12 cellular contexts compared by ENCODE assay signal in the genomic region with DNA sequence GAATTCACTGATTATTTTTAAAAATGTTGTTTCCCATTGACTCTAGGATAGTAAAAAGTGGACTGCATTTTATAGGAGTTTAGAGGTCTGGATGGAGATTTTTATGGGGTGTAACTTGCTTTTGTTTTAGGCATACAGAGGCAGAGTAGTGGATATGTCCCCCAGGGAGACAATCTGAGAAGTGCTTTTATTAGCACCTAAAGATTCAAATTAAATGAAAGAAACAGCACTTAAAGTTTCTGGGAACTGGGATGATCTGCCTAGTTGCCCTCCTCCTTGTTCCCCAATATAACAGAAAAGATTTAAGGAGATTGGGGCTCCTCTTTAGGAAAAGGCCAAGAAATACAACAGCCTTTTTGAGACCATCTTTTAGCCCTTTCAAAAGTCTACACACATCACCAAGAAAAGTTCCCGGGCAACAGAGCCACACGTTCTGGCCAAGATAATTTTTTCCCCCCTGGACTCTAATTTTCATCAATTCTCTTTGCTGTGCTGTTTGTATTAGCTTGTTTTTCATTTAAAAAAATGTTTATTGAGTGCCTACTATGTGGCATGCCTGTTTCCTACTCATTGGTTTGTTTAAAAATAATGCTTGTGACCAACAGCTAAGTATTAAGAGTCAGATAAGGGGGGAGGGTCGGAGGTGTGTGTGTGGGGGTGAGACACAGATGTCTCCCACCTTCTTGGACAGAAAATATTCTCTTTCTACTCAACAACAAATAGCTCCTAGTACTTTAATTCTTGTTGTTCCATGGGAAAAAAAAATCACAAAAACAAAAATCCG. TPM values are rescaled to one million over a fixed set of nuclear protein-coding genes. Genes with fewer than 3 reads are reported as not detected.
DNase-seq lines count a peak whose midpoint lies in the region; ATAC-seq, FAIRE-seq and TF ChIP-seq lines count a peak whose summit lies in the region.
"Had no signal": no experiment of that assay in that cellular context is flagged by ENCODE, and none has a peak within 500 bp of the region (broad histone marks: within the 10 kb centered on the region; RNA-seq: fewer than 3 reads in every experiment).

No MANE protein-coding gene starts in this region.

- intact Hi-C loops in CD4-positive, alpha-beta memory T cell (cut with micrococcal nuclease), result no loop called here
- intact Hi-C loops in natural killer cell (cut with micrococcal nuclease), result no loop called here

- TF ChIP-seq CTCF in astrocyte (IDR thresholded peaks at IDR 0.05; ENCODE audit: insufficient read depth, low read depth, low read length), result no peak
- no peak for TF ChIP-seq CTCF in natural killer cell (IDR thresholded peaks at IDR 0.05)

- H3K9me3 Mint-ChIP-seq in CD4-positive, alpha-beta memory T cell, result peaks cover 0 to 18% (median 4%) of the 10 kb centered on the region in 8 donors
- peaks cover 1% of the 10 kb centered on the region for H3K9me3 Mint-ChIP-seq in astrocyte (ENCODE audit: unreplicated experiment)
- no peaks in the 10 kb centered on the region for H3K9me3 Mint-ChIP-seq in natural killer cell

- POLR2A ChIA-PET in CD4-positive, alpha-beta memory T cell (lab: Charles Lee; ENCODE audit: partially characterized antibody), result no interaction called here

- CTCF ChIA-PET in CD4-positive, alpha-beta memory T cell (lab: Charles Lee; ENCODE audit: partially characterized antibody), result no interaction called here

- H4K20me1 ChIP-seq in astrocyte (ENCODE audit: insufficient read depth, low read length), result no peaks in the 10 kb centered on the region

- H3K4me3 Mint-ChIP-seq in CD4-positive, alpha-beta memory T cell, result peak overlapping the region in 6 of 8 donors; percentile 2 to 73 (median 40)
- H3K4me3 Mint-ChIP-seq in astrocyte (ENCODE audit: unreplicated experiment), result peak overlapping the region; percentile 87
- peak overlapping the region; percentile 28 for H3K4me3 Mint-ChIP-seq in natural killer cell

- peak overlapping the region in 2 of 7 donors; percentile 31 to 68 for H3K27ac Mint-ChIP-seq in CD4-positive, alpha-beta memory T cell
- H3K27ac Mint-ChIP-seq in astrocyte (ENCODE audit: unreplicated experiment) (peak overlapping the region; percentile 93), natural killer cell (no peak overlapping the region)

- no peak for DNase-seq in CD4-positive, alpha-beta memory T cell
- DNase-seq in HTR-8/SVneo (ENCODE audit: insufficient read length, low spot score), result no peak
- DNase-seq in astrocyte (ENCODE audit: low read depth), result no peak
- DNase-seq in natural killer cell, result no peak
- no peak for DNase-seq in Kasumi-1 (lab: John Stamatoyannopoulos, UW)
- DNase-seq in ACHN, result no peak
- no peak for DNase-seq in middle frontal gyrus (ENCODE audit: extremely low spot score, low spot score)
- DNase-seq: Karpas-422, kidney, NCI-H226 had no signal

- H3K27me3 ChIP-seq in CD4-positive, alpha-beta memory T cell (ENCODE audit: insufficient read depth, low read length), result peaks cover 64% of the 10 kb centered on the region
- peaks cover 48% of the 10 kb centered on the region for H3K27me3 ChIP-seq in astrocyte (ENCODE audit: insufficient read depth, low read length)

- no peaks in the 10 kb centered on the region for H3K9me3 ChIP-seq in CD4-positive, alpha-beta memory T cell (ENCODE audit: control insufficient read depth in 1 of 2, low read length in 2 of 2)
- H3K9me3 ChIP-seq in astrocyte (ENCODE audit: insufficient read depth, low read depth, low read length), result no peaks in the 10 kb centered on the region

- no peak overlapping the region for H3K4me3 ChIP-seq in CD4-positive, alpha-beta memory T cell (ENCODE audit: low read length in 2 of 2)
- no peak overlapping the region for H3K4me3 ChIP-seq in astrocyte (ENCODE audit: insufficient read depth, low read depth, low read length)

- ATAC-seq in natural killer cell (no peak), GM18498 (IDR thresholded peaks at IDR 0.05; ENCODE audit: unreplicated experiment) (no peak)

- H3K27ac ChIP-seq in CD4-positive, alpha-beta memory T cell (ENCODE audit: low read depth, low read length), result no peak overlapping the region
- no peak overlapping the region for H3K27ac ChIP-seq in astrocyte (ENCODE audit: low read depth, low read length)

- H2AFZ ChIP-seq in astrocyte (ENCODE audit: low read depth, low read length), result no peak overlapping the region

- in situ Hi-C loops in ACHN (cut with HindIII; ENCODE audit: low pct_ligation_motif_present, low pct_unique_long_range_greater_than_20kb, low sequenced_read_pairs), result no loop called here

- H3K36me3 ChIP-seq in CD4-positive, alpha-beta memory T cell (ENCODE audit: insufficient read depth, low read length), result no peaks in the 10 kb centered on the region
- H3K36me3 ChIP-seq in astrocyte (ENCODE audit: insufficient read depth, low read length), result no peaks in the 10 kb centered on the region

- no peaks in the 10 kb centered on the region for H3K36me3 Mint-ChIP-seq in CD4-positive, alpha-beta memory T cell
- H3K36me3 Mint-ChIP-seq in astrocyte (ENCODE audit: low read depth, unreplicated experiment), result peaks cover 10% of the 10 kb centered on the region
- H3K36me3 Mint-ChIP-seq in natural killer cell, result no peaks in the 10 kb centered on the region

- peaks cover 33% of the 10 kb centered on the region for H3K4me1 ChIP-seq in CD4-positive, alpha-beta memory T cell (ENCODE audit: insufficient read depth, low read length)
- peaks cover 9% of the 10 kb centered on the region for H3K4me1 ChIP-seq in astrocyte (ENCODE audit: insufficient read depth, low read length)

- no peak overlapping the region for H3K9ac ChIP-seq in astrocyte (ENCODE audit: low read length)

- H3K4me1 Mint-ChIP-seq in CD4-positive, alpha-beta memory T cell, result peaks cover 8 to 41% (median 23%) of the 10 kb centered on the region in 4 donors
- H3K4me1 Mint-ChIP-seq in astrocyte (ENCODE audit: low read depth, unreplicated experiment) (peaks cover 24% of the 10 kb centered on the region), natural killer cell (peaks cover 13 to 31% of the 10 kb centered on the region in 2 donors)

- H3K79me2 ChIP-seq in astrocyte (ENCODE audit: insufficient read depth, low read length), result peaks cover 24% of the 10 kb centered on the region

- FAIRE-seq in HTR-8/SVneo (lab: Jason Lieb, UNC), result peak; percentile 81
- FAIRE-seq in astrocyte (lab: Jason Lieb, UNC), result peak; percentile 5
- FAIRE-seq: kidney had no signal

- peak overlapping the region; percentile 99 for H3K4me2 ChIP-seq in astrocyte (ENCODE audit: low read length)

- H3K27me3 Mint-ChIP-seq in CD4-positive, alpha-beta memory T cell, result peaks cover 55 to 61% of the 10 kb centered on the region in 2 donors
- H3K27me3 Mint-ChIP-seq in astrocyte (ENCODE audit: low read depth, unreplicated experiment) (no peaks in the 10 kb centered on the region), natural killer cell (ENCODE audit: low read depth in 2 of 2) (peaks cover 67 to 75% of the 10 kb centered on the region in 2 donors)

RNA-seq across cellular contexts. Expression of a gene that starts 2.4 kb away (rescaled TPM):
- not detected for total RNA-seq in CD4-positive, alpha-beta memory T cell
- polyA plus RNA-seq in CD4-positive, alpha-beta memory T cell, result not detected
- total RNA-seq in astrocyte (241 and 260 TPM in 2 replicates), natural killer cell (not detected)

RNA-seq across cellular contexts. Expression of a gene that starts 26.3 kb away (rescaled TPM):
- total RNA-seq in CD4-positive, alpha-beta memory T cell, result not detected
- not detected for polyA plus RNA-seq in CD4-positive, alpha-beta memory T cell
- total RNA-seq in astrocyte (not detected in 2 replicates), natural killer cell (not detected)
- total RNA-seq: kidney, pulmonary artery endothelial cell had no signal

RNA-seq across cellular contexts. Expression of a gene that starts 50.1 kb away (rescaled TPM):
- 10 to 100 TPM; 55.6 to 59.4 TPM for total RNA-seq in CD4-positive, alpha-beta memory T cell
- 100 to 1,000 TPM; 106 to 115 TPM for polyA plus RNA-seq in CD4-positive, alpha-beta memory T cell
- total RNA-seq in astrocyte (162 and 168 TPM in 2 replicates), natural killer cell (10 to 100 TPM; 76.9 to 86.0 (median 78.3) TPM)

Comparison
In these comparisons a context has a peak if more than half of its experiments do, and no peak if none do; other contexts are left out.
1. H3K4me3 Mint-ChIP-seq: peak in every context shown above with its lines; median percentile 87 in astrocyte; 40 in CD4-positive, alpha-beta memory T cell; 28 in natural killer cell.
2. RNA of a gene that starts 2.4 kb away (total RNA-seq): 241 to 260 TPM in astrocyte; not detected in CD4-positive, alpha-beta memory T cell and not detected in natural killer cell; every median in the first group is over 100 times any median in the second.